Comparison of ENCODE assay signal across 9 cellular contexts in the genomic region with DNA sequence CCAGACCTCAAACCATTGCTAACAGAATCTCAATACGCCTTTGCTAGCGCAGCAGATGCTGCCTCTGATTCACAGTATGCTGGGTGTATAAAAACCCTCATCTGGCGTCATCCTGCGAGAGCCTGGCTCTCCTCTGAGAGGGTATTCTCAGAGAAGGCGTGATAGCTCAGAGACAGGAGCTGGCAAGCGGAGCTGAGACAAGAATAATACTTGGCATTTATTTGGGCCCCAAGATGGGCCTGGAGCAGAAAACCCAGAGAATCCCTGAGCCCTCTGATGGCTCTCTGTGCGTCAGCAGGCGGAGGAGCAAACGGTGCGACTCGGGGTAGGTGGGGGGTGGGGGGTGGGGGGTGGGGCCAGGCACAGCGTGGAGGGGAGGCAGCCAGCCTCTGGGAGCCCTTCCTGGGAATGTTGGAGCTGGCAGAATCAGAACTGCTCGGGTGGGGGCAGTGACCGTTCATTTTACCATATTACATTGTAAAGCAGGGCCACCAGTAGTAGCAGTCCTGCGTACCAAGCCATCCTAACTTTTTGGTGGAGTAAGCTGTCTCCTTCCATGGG. TPM values are rescaled to one million over a fixed set of nuclear protein-coding genes. Genes with fewer than 3 reads are reported as not detected.
DNase-seq lines count a peak whose midpoint lies in the region; ATAC-seq and TF ChIP-seq lines count a peak whose summit lies in the region.
"Had no signal": no experiment of that assay in that cellular context is flagged by ENCODE, and none has a peak within 500 bp of the region (broad histone marks: within the 10 kb centered on the region; RNA-seq: fewer than 3 reads in every experiment).

No MANE protein-coding gene starts in this region.

- H3K36me3 ChIP-seq in heart right ventricle (no peaks in the 10 kb centered on the region), osteoblast (ENCODE audit: insufficient read depth, low read length) (no peaks in the 10 kb centered on the region)

- H4K20me1 ChIP-seq in osteoblast (ENCODE audit: insufficient read depth, low read length) = no peaks in the 10 kb centered on the region

- intact Hi-C loops in heart right ventricle (cut with DNase I) = loop anchor here in 3 of 10 donors (2.0 to 10.0 kb wide), 3 partner anchors 19 to 113 kb away; a partner anchor contains a TSS

- no peak for TF ChIP-seq CTCF in heart right ventricle (IDR thresholded peaks at IDR 0.05)
- TF ChIP-seq CTCF in osteoblast (IDR thresholded peaks at IDR 0.05; ENCODE audit: extremely low read depth, low read depth, low read length) = no peak

- WGBS in heart right ventricle, 2 donors = 14 to 19% methylated on average over 15 of the region's 15 CpGs

- H3K4me1 ChIP-seq in heart right ventricle = peaks cover 0 to 12% (median 0%) of the 10 kb centered on the region in 9 donors
- peaks cover 7% of the 10 kb centered on the region for H3K4me1 ChIP-seq in osteoblast (ENCODE audit: insufficient read depth, low read length)

- H3K27me3 ChIP-seq in heart right ventricle = peaks cover 0 to 42% (median 4%) of the 10 kb centered on the region in 7 donors
- peaks cover 44% of the 10 kb centered on the region for H3K27me3 ChIP-seq in osteoblast (ENCODE audit: insufficient read depth, low read length)

- H3K4me2 ChIP-seq in osteoblast (ENCODE audit: insufficient read depth, low read length) = peak overlapping the region; percentile 76

- H3K79me2 ChIP-seq in osteoblast (ENCODE audit: insufficient read depth, low read length) = no peaks in the 10 kb centered on the region

- peak overlapping the region; percentile 62 for H2AFZ ChIP-seq in osteoblast (ENCODE audit: low read length)

- peak; percentile 27 for DNase-seq in EL
- peak; percentile 43 for DNase-seq in amniotic epithelial cell (ENCODE audit: low read depth)
- no peak for DNase-seq in heart right ventricle
- DNase-seq in osteoblast (ENCODE audit: insufficient read length, low spot score, missing footprints) = peak; percentile 85
- DNase-seq in NCI-H1417 treated with DMSO at 0.1 percent for 48 hours (lab: John Stamatoyannopoulos, UW) = no peak
- no peak for DNase-seq in effector CD4-positive, alpha-beta T cell
- DNase-seq: T-helper 1 cell had no signal

- H3K4me3 ChIP-seq in heart right ventricle (peak overlapping the region in 7 of 10 donors; percentile 13 to 37 (median 31)), osteoblast (ENCODE audit: insufficient read depth, low read length) (peak overlapping the region; percentile 62)

- ATAC-seq in heart right ventricle = peak; percentile 69 to 92 (median 88)
- ATAC-seq in HG02884 (IDR thresholded peaks at IDR 0.05; ENCODE audit: unreplicated experiment) = no peak
- ATAC-seq in GM19324 (IDR thresholded peaks at IDR 0.05; ENCODE audit: low FRiP score, unreplicated experiment) = no peak

- H3K27ac ChIP-seq in heart right ventricle (peak overlapping the region in 5 of 10 donors; percentile 21 to 60 (median 49)), osteoblast (ENCODE audit: low read depth, low read length) (no peak overlapping the region)

- H3K9me3 ChIP-seq in heart right ventricle (no peaks in the 10 kb centered on the region), osteoblast (ENCODE audit: low read depth, low read length) (no peaks in the 10 kb centered on the region)

RNA-seq across cellular contexts. Expression of a gene that starts 6.9 kb away (rescaled TPM):
- total RNA-seq in heart right ventricle (10 to 100 TPM in 2 of 10 donors, 1 to 10 TPM in 8; 3.4 to 11.4 (median 7.1) TPM), osteoblast (not detected in 2 replicates)
- 1 to 10 TPM in 1 of 2 donors, not detected in 1; 5.5 TPM for polyA plus RNA-seq in heart right ventricle

RNA-seq across cellular contexts. Expression of a gene that starts 11.6 kb away (rescaled TPM):
- total RNA-seq in heart right ventricle = not detected
- polyA plus RNA-seq in heart right ventricle = under 1 TPM in 1 of 2 donors, not detected in 1; 0.04 TPM
- not detected in 2 replicates for total RNA-seq in osteoblast

RNA-seq across cellular contexts. Expression of a gene that starts 35.1 kb away (rescaled TPM):
- 10 to 100 TPM; 39.9 to 53.4 (median 46.4) TPM for total RNA-seq in heart right ventricle
- polyA plus RNA-seq in heart right ventricle = 10 to 100 TPM; 55.2 to 57.7 TPM
- total RNA-seq in osteoblast = 68.4 and 73.8 TPM in 2 replicates

Comparison
In these comparisons a context has a peak if more than half of its experiments do, and no peak if none do; other contexts are left out.
1. DNase-seq: peak in EL (single experiment), amniotic epithelial cell (single experiment) and osteoblast (single experiment); none in heart right ventricle (0 of 2), NCI-H1417 treated with DMSO at 0.1 percent for 48 hours (single experiment) and effector CD4-positive, alpha-beta T cell (single experiment).
2. ATAC-seq: peak in heart right ventricle (8 of 8); none in HG02884 (single experiment) and GM19324 (single experiment).